In the genomic region with DNA sequence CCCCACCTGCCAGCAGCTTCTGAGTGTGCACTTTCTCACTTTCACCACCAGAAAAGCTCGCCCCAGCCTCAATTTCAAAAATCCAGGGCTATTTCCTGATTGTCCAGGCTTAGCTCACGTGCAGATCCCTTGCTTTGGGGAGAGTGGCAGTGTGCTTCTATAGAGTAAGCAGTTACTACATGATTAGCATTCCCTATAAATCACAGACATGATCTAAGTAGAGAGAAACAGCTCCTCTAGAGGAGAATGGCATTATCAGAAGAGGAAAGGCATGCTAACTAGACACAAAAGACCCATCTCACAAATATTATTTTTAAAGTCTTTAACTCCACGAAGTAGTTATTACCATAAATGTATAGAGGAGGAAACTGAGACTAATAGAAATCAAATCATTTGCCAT, we compare ENCODE assay signal across 1 cellular context.
TF ChIP-seq lines count a peak whose summit lies in the region.

No MANE protein-coding gene starts in this region.

TF ChIP-seq in HCT116, 20 proteins besides CTCF, POLR2A, EP300 and RAD21 (continued from another document):
- TF ChIP-seq, protein P1, sequence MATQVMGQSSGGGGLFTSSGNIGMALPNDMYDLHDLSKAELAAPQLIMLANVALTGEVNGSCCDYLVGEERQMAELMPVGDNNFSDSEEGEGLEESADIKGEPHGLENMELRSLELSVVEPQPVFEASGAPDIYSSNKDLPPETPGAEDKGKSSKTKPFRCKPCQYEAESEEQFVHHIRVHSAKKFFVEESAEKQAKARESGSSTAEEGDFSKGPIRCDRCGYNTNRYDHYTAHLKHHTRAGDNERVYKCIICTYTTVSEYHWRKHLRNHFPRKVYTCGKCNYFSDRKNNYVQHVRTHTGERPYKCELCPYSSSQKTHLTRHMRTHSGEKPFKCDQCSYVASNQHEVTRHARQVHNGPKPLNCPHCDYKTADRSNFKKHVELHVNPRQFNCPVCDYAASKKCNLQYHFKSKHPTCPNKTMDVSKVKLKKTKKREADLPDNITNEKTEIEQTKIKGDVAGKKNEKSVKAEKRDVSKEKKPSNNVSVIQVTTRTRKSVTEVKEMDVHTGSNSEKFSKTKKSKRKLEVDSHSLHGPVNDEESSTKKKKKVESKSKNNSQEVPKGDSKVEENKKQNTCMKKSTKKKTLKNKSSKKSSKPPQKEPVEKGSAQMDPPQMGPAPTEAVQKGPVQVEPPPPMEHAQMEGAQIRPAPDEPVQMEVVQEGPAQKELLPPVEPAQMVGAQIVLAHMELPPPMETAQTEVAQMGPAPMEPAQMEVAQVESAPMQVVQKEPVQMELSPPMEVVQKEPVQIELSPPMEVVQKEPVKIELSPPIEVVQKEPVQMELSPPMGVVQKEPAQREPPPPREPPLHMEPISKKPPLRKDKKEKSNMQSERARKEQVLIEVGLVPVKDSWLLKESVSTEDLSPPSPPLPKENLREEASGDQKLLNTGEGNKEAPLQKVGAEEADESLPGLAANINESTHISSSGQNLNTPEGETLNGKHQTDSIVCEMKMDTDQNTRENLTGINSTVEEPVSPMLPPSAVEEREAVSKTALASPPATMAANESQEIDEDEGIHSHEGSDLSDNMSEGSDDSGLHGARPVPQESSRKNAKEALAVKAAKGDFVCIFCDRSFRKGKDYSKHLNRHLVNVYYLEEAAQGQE (IDR thresholded peaks at IDR 0.05; ENCODE audit: low read depth), result no peak
- TF ChIP-seq CBX3 (IDR thresholded peaks at IDR 0.05; ENCODE audit: low read depth) (no peak), SRF (IDR thresholded peaks at IDR 0.05; ENCODE audit: low read depth) (no peak)
- TF ChIP-seq, protein P2, sequence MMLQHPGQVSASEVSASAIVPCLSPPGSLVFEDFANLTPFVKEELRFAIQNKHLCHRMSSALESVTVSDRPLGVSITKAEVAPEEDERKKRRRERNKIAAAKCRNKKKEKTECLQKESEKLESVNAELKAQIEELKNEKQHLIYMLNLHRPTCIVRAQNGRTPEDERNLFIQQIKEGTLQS (IDR thresholded peaks at IDR 0.05), result no peak
